Comparison of ENCODE assay signal across 8 cellular contexts in genomic region chr6:168370310-168370991, GRCh38. TPM values are rescaled to one million over a fixed set of nuclear protein-coding genes. Genes with fewer than 3 reads are reported as not detected.
DNase-seq lines count a peak whose midpoint lies in the region; ATAC-seq lines count a peak whose summit lies in the region.

No MANE protein-coding gene starts in this region.

- peaks cover 0 to 2% of the 10 kb centered on the region in 2 donors for H3K27me3 Mint-ChIP-seq in T-cell

- no peaks in the 10 kb centered on the region for H3K9me3 Mint-ChIP-seq in T-cell

- no peaks in the 10 kb centered on the region for H3K9me3 ChIP-seq in adipocyte (ENCODE audit: control insufficient read depth, low read length)

- POLR2A ChIA-PET in T-cell (lab: Charles Lee) = no interaction called here

- no peaks in the 10 kb centered on the region for H3K36me3 Mint-ChIP-seq in T-cell

- peak overlapping the region; percentile 59 for H3K9ac ChIP-seq in adipocyte (ENCODE audit: low read length)

- H3K4me1 ChIP-seq in adipocyte (ENCODE audit: control insufficient read depth, insufficient read depth, low read length) = peaks cover 14% of the 10 kb centered on the region

- DNase-seq in GDM1 (lab: John Stamatoyannopoulos, UW) (peak; percentile 41), HuH-7 (ENCODE audit: low spot score) (peak; percentile 97), T-cell (peak in 28 of 34 experiments; percentile 9 to 76 (median 37)), adipocyte (ENCODE audit: low read depth) (no peak), iPS-NIHi7 (ENCODE audit: extremely low spot score) (peak; percentile 92)
- DNase-seq in stimulated activated CD4-positive, alpha-beta T cell treated with anti-CD3 and anti-CD28 coated beads, Interleukin-1b, Interleukin-23, amount 100 ng/mL, for 4 hours (ENCODE audit: low read depth in 2 of 2) = peak; percentile 58 to 65

- H3K27ac Mint-ChIP-seq in T-cell = no peak overlapping the region

- peaks cover 2 to 8% (median 5%) of the 10 kb centered on the region in 3 donors for H3K4me1 Mint-ChIP-seq in T-cell

- ATAC-seq in T-cell (replicated peaks in 1 of 4) (peak; percentile 31 to 80 (median 49)), GM19035 (IDR thresholded peaks at IDR 0.05; ENCODE audit: unreplicated experiment) (no peak), GM18907 (IDR thresholded peaks at IDR 0.05; ENCODE audit: unreplicated experiment) (no peak)

- H3K27me3 ChIP-seq in adipocyte (replicated peaks; ENCODE audit: control insufficient read depth, insufficient read depth, low read length) = peaks cover 5% of the 10 kb centered on the region

- no peaks in the 10 kb centered on the region for H3K36me3 ChIP-seq in adipocyte (ENCODE audit: control insufficient read depth, insufficient read depth, low read length, severe bottlenecking)

- H3K4me3 ChIP-seq in adipocyte (ENCODE audit: low read length) = no peak overlapping the region

- no peak overlapping the region for H3K4me3 Mint-ChIP-seq in T-cell

- CTCF ChIA-PET in T-cell (lab: Charles Lee) = interaction anchor here (0.7 to 1.3 kb wide), 3 partner anchors 397 to 1420 kb away, joined by 3 read pairs; no protein-coding TSS in a partner anchor

RNA-seq across cellular contexts. Expression of gene DACT2, which starts 50.9 kb away (rescaled TPM):
- not detected for total RNA-seq in T-cell

Comparison
In these comparisons a context has a peak if more than half of its experiments do, and no peak if none do; other contexts are left out.
1. ATAC-seq: peak in T-cell (4 of 4); none in GM19035 (single experiment) and GM18907 (single experiment).